15 cellular contexts compared by ENCODE assay signal in genomic region chr7:135717686-135718085, GRCh38. TPM values are rescaled to one million over a fixed set of nuclear protein-coding genes. Genes with fewer than 3 reads are reported as not detected.
DNase-seq lines count a peak whose midpoint lies in the region; ATAC-seq and TF ChIP-seq lines count a peak whose summit lies in the region.
"Had no signal": no experiment of that assay in that cellular context is flagged by ENCODE, and none has a peak within 500 bp of the region (broad histone marks: within the 10 kb centered on the region; RNA-seq: fewer than 3 reads in every experiment).

No MANE protein-coding gene starts in this region.

- H2AFZ ChIP-seq in IMR-90 (replicated peaks; ENCODE audit: low read length, poor library complexity) (no peak overlapping the region), trophoblast cell (ENCODE audit: insufficient read depth, low read length, poor library complexity) (no peak overlapping the region)

- H3K9me3 ChIP-seq in IMR-90 (ENCODE audit: control insufficient read depth, insufficient read depth, low read length) (no peaks in the 10 kb centered on the region), SJCRH30 (replicated peaks) (no peaks in the 10 kb centered on the region), trophoblast cell (ENCODE audit: insufficient read depth, low read depth, low read length) (peaks cover 2% of the 10 kb centered on the region), esophagus squamous epithelium (no peaks in the 10 kb centered on the region)

- no peak overlapping the region for H3K4me2 ChIP-seq in IMR-90 (ENCODE audit: low read depth, low read length)
- H3K4me2 ChIP-seq in trophoblast cell (ENCODE audit: low read length): no peak overlapping the region

- no peak overlapping the region for H3K56ac ChIP-seq in IMR-90 (ENCODE audit: extremely low read depth, insufficient read depth, low read length)

- H2BK20ac ChIP-seq in IMR-90 (ENCODE audit: low read depth, low read length): 0 out of 2 replicates have a peak overlapping the region, but pooled peaks have one; percentile 18

- WGBS in IMR-90 (ENCODE audit: extremely low coverage in 2 of 2, insufficient read length in 1 of 2), 2 experiments: no CpG with 5 or more reads among the region's 1 CpG
- WGBS in trophoblast cell (ENCODE audit: extremely low coverage, insufficient coverage, insufficient read length): no CpG with 5 or more reads among the region's 1 CpG
- WGBS in esophagus squamous epithelium, 2 donors: 71% methylated on average over 1 of the region's 1 CpG; no CpG with 5 or more reads in 1 of the 2 donors

- H4K12ac ChIP-seq in trophoblast cell (ENCODE audit: low read depth, low read length): no peak overlapping the region

- POLR2A ChIA-PET in IMR-90 (lab: Charles Lee; ENCODE audit: unreplicated experiment): no interaction called here

- intact Hi-C loops in IMR-90 (cut with micrococcal nuclease) (no loop called here), esophagus squamous epithelium (cut with DNase I) (no loop called here)

- H4K20me1 ChIP-seq in IMR-90 (ENCODE audit: insufficient read depth, low read length): no peaks in the 10 kb centered on the region

- TF ChIP-seq POLR2A in IMR-90 (IDR thresholded peaks at IDR 0.05; ENCODE audit: low read depth, low read length) (no peak), esophagus squamous epithelium (IDR thresholded peaks at IDR 0.05) (no peak)

- no peak overlapping the region for H4K5ac ChIP-seq in IMR-90 (ENCODE audit: low read depth, low read length)

- no peak overlapping the region for H3K23ac ChIP-seq in IMR-90 (ENCODE audit: low read depth, low read length)
- no peak overlapping the region for H3K23ac ChIP-seq in trophoblast cell (ENCODE audit: low read length)

- H3K79me2 ChIP-seq in trophoblast cell (ENCODE audit: control insufficient read depth, insufficient read depth, low read length, poor library complexity): peaks cover 5% of the 10 kb centered on the region

- H4K91ac ChIP-seq in IMR-90 (ENCODE audit: insufficient read depth, low read depth, low read length) (no peak overlapping the region), trophoblast cell (ENCODE audit: low read depth, low read length) (peak overlapping the region; percentile 46)

- dilution Hi-C loops in IMR-90 (cut with HindIII; ENCODE audit: low sequenced_read_pairs, unreplicated experiment): no loop called here

- H3K79me1 ChIP-seq in IMR-90 (ENCODE audit: low read depth in 1 of 2, low read length in 2 of 2) (peaks cover 0 to 8% of the 10 kb centered on the region in 2 experiments; a peak in 2 of 4 replicates), trophoblast cell (ENCODE audit: low read length) (peaks cover 43% of the 10 kb centered on the region)

- H3K4ac ChIP-seq in IMR-90 (ENCODE audit: low read depth, low read length): peak overlapping the region; percentile 10; the same call in 1 of the 2 replicates
- no peak overlapping the region for H3K4ac ChIP-seq in trophoblast cell (ENCODE audit: low read depth, low read length)

- H2AK9ac ChIP-seq in IMR-90 (replicated peaks; ENCODE audit: low read depth, low read length, poor library complexity): no peak overlapping the region

- no peak for TF ChIP-seq RAD21 in IMR-90 (IDR thresholded peaks at IDR 0.05; ENCODE audit: low read length)

- H3K9me1 ChIP-seq in IMR-90 (ENCODE audit: insufficient read depth, low read length): peaks cover 12% of the 10 kb centered on the region

- in situ Hi-C loops in IMR-90 (cut with MboI; ENCODE audit: low sequenced_read_pairs): no loop called here

- H2BK120ac ChIP-seq in IMR-90 (ENCODE audit: low read depth, low read length) (no peak overlapping the region), trophoblast cell (ENCODE audit: insufficient read depth, low read length, poor library complexity) (peak overlapping the region; percentile 74)

- H3K9ac ChIP-seq in IMR-90 (ENCODE audit: low read depth, low read length) (no peak overlapping the region), trophoblast cell (ENCODE audit: low read length) (no peak overlapping the region)

- no TSS peak for BruUV-seq in IMR-90 (replicated peaks; lab: Mats Ljungman, UMichigan)

- H3K4me3 ChIP-seq in IMR-90 (ENCODE audit: insufficient read depth, low read depth, low read length) (no peak overlapping the region), SJCRH30 (no peak overlapping the region), trophoblast cell (ENCODE audit: low read depth, low read length) (no peak overlapping the region), esophagus squamous epithelium (no peak overlapping the region)

- no peak overlapping the region for H3K27ac ChIP-seq in IMR-90 (ENCODE audit: insufficient read depth, low read length)
- peak overlapping the region; percentile 87 for H3K27ac ChIP-seq in SJCRH30
- no peak overlapping the region for H3K27ac ChIP-seq in trophoblast cell (ENCODE audit: low read depth, low read length)
- H3K27ac ChIP-seq in esophagus squamous epithelium: no peak overlapping the region

- DNase-seq in IMR-90 (no peak), NCI-H2171 treated with DMSO at 0.1 percent for 48 hours (lab: John Stamatoyannopoulos, UW) (peak; percentile 85), SJCRH30 (peak; percentile 34 to 64), trophoblast cell (no peak), esophagus squamous epithelium (lab: John Stamatoyannopoulos, UW) (no peak), GM19240 (ENCODE audit: insufficient read length, low spot score) (no peak), EL (no peak)
- DNase-seq: ACHN, DND-41, GDM1, HFFc6, NCI-H1092 treated with DMSO at 0.1 percent for 48 hours, NCI-H146, RPMI8226, SIG-M5 had no signal

- H2BK5ac ChIP-seq in IMR-90 (ENCODE audit: low read depth, low read length, poor library complexity, severe bottlenecking) (no peak overlapping the region), trophoblast cell (ENCODE audit: low read depth, low read length, poor library complexity) (no peak overlapping the region)

- peak overlapping the region; percentile 81 for H2BK12ac ChIP-seq in trophoblast cell (ENCODE audit: low read length)

- no peaks in the 10 kb centered on the region for H3K36me3 ChIP-seq in IMR-90 (ENCODE audit: control insufficient read depth, insufficient read depth, low read length)
- no peaks in the 10 kb centered on the region for H3K36me3 ChIP-seq in SJCRH30
- H3K36me3 ChIP-seq in trophoblast cell (ENCODE audit: control insufficient read depth in 1 of 2, insufficient read depth in 2 of 2, low read length in 2 of 2): peaks cover 0 to 5% of the 10 kb centered on the region in 2 experiments
- no peaks in the 10 kb centered on the region for H3K36me3 ChIP-seq in esophagus squamous epithelium

- H3K14ac ChIP-seq in IMR-90 (replicated peaks; ENCODE audit: low read depth, low read length) (no peak overlapping the region), trophoblast cell (ENCODE audit: low read length) (no peak overlapping the region)

- H3K4me1 ChIP-seq in IMR-90 (ENCODE audit: control insufficient read depth, insufficient read depth, low read length): peaks cover 15% of the 10 kb centered on the region
- peaks cover 47% of the 10 kb centered on the region for H3K4me1 ChIP-seq in SJCRH30
- H3K4me1 ChIP-seq in trophoblast cell (ENCODE audit: control insufficient read depth in 1 of 2, insufficient read depth in 2 of 2, low read length in 2 of 2): peaks cover 19 to 40% of the 10 kb centered on the region in 2 experiments
- peaks cover 0 to 25% (median 5%) of the 10 kb centered on the region in 3 donors for H3K4me1 ChIP-seq in esophagus squamous epithelium

- CTCF ChIA-PET in IMR-90 (lab: Yijun Ruan, JAX): no interaction called here

- H3K18ac ChIP-seq in IMR-90 (ENCODE audit: low read depth, low read length) (no peak overlapping the region), trophoblast cell (ENCODE audit: low read length) (no peak overlapping the region)

- TF ChIP-seq CTCF in IMR-90 (conservative IDR thresholded peaks at IDR 0.05; ENCODE audit: low read depth, low read length) (no peak), esophagus squamous epithelium (IDR thresholded peaks at IDR 0.05) (no peak)

- H4K8ac ChIP-seq in IMR-90 (ENCODE audit: low read depth in 2 of 2, low read length in 2 of 2) (no peak overlapping the region), trophoblast cell (ENCODE audit: low read depth, low read length) (no peak overlapping the region)

- ATAC-seq in IMR-90 (ENCODE audit: low read depth): no peak

- H2BK15ac ChIP-seq in IMR-90 (ENCODE audit: low read depth, low read length): no peak overlapping the region

- H3K27me3 ChIP-seq in IMR-90 (ENCODE audit: control insufficient read depth, insufficient read depth, low read length) (no peaks in the 10 kb centered on the region), SJCRH30 (no peaks in the 10 kb centered on the region), trophoblast cell (ENCODE audit: insufficient read depth, low read length) (no peaks in the 10 kb centered on the region), esophagus squamous epithelium (peaks cover 0 to 44% (median 0%) of the 10 kb centered on the region in 4 donors)

- no peak overlapping the region for H2AK5ac ChIP-seq in IMR-90 (ENCODE audit: low read depth, low read length)
- H2AK5ac ChIP-seq in trophoblast cell (ENCODE audit: low read length): peak overlapping the region; percentile 42

TF ChIP-seq in IMR-90, 13 proteins besides CTCF, POLR2A, EP300 and RAD21 (continues in another document):
- TF ChIP-seq SMC3 (IDR thresholded peaks at IDR 0.05; ENCODE audit: low read depth, low read length) (no peak), FOS (IDR thresholded peaks at IDR 0.05; ENCODE audit: low read depth, low read length) (no peak)

RNA-seq across cellular contexts. Expression of gene SLC13A4, which starts 10.3 kb away (rescaled TPM):
- 0.56 TPM in 1 of 2 replicates, not detected in the other for total RNA-seq in IMR-90 (2012; rRNA removed)
- 0.10 TPM in 1 of 2 replicates, not detected in the other for polyA plus RNA-seq in IMR-90 (2012; rRNA removed)
- polyA plus RNA-seq in IMR-90 (2012; cell fraction: cytosol; rRNA removed): 0.12 and 0.23 TPM in 2 replicates
- polyA plus RNA-seq in IMR-90 (2012; cell fraction: nucleus; rRNA removed; ENCODE audit: low replicate concordance): 0.16 and 0.32 TPM in 2 replicates
- 0.08 and 0.30 TPM in 2 replicates for total RNA-seq in SJCRH30 (2014; rRNA removed; shearing (Covaris generic))
- polyA plus RNA-seq in trophoblast cell (2013): 437 and 491 TPM in 2 replicates
- 1 to 10 TPM in 3 of 4 donors, under 1 TPM in 1; under 0.01 to 1.9 (median 1.5) TPM for total RNA-seq in esophagus squamous epithelium

RNA-seq across cellular contexts. Expression of gene FAM180A, which starts 30.9 kb away (rescaled TPM):
- total RNA-seq in IMR-90 (2012; rRNA removed) (1.3 and 1.4 TPM in 2 replicates), esophagus squamous epithelium (1 to 10 TPM in 1 of 4 donors, under 1 TPM in 3; 0.38 to 5.0 (median 0.60) TPM)
- 2.0 and 2.2 TPM in 2 replicates for polyA plus RNA-seq in IMR-90 (2012; rRNA removed)
- polyA plus RNA-seq in IMR-90 (2012; cell fraction: cytosol; rRNA removed): 0.35 and 1.9 TPM in 2 replicates
- polyA plus RNA-seq in IMR-90 (2012; cell fraction: nucleus; rRNA removed; ENCODE audit: low replicate concordance): 0.73 and 1.5 TPM in 2 replicates
- 0.12 TPM in 1 of 2 replicates, not detected in the other for total RNA-seq in SJCRH30 (2014; rRNA removed; shearing (Covaris generic))
- polyA plus RNA-seq in trophoblast cell (2013): 0.18 and 0.21 TPM in 2 replicates

RNA-seq across cellular contexts. Expression of gene STMP1, which starts 55.4 kb away (rescaled TPM):
- 6.1 and 11.9 TPM in 2 replicates for total RNA-seq in IMR-90 (2012; rRNA removed)
- polyA plus RNA-seq in IMR-90 (2012; rRNA removed): 22.5 and 28.3 TPM in 2 replicates
- 5.2 and 13.9 TPM in 2 replicates for polyA plus RNA-seq in IMR-90 (2012; cell fraction: cytosol; rRNA removed)
- polyA plus RNA-seq in IMR-90 (2012; cell fraction: nucleus; rRNA removed; ENCODE audit: low replicate concordance): 1.3 and 9.0 TPM in 2 replicates
- total RNA-seq in SJCRH30 (2014; rRNA removed; shearing (Covaris generic)): 24.7 and 27.3 TPM in 2 replicates
- polyA plus RNA-seq in trophoblast cell (2013): 41.4 and 42.5 TPM in 2 replicates
- 10 to 100 TPM; 19.2 to 25.6 (median 23.1) TPM for total RNA-seq in esophagus squamous epithelium

Comparison
In these comparisons a context has a peak if more than half of its experiments do, and no peak if none do; other contexts are left out.
1. DNase-seq: peak in NCI-H2171 treated with DMSO at 0.1 percent for 48 hours (single experiment) and SJCRH30 (2 of 2); none in IMR-90 (single experiment), trophoblast cell (0 of 2), esophagus squamous epithelium (single experiment), GM19240 (single experiment) and EL (single experiment).